ENCODE assay signal across 17 cellular contexts in genomic region chrX:91331476-91331875, GRCh38.
A peak's percentile ranks its signal among the peaks of the same experiment; 100 is the strongest.
DNase-seq lines count a peak whose midpoint lies in the region; ATAC-seq and TF ChIP-seq lines count a peak whose summit lies in the region.
"Had no signal": no experiment of that assay in that cellular context is flagged by ENCODE, and none has a peak within 500 bp of the region (broad histone marks: within the 10 kb centered on the region; RNA-seq: fewer than 3 reads in every experiment).

No MANE protein-coding gene starts in this region.

- no peaks in the 10 kb centered on the region for H3K36me3 Mint-ChIP-seq in progenitor cell of endocrine pancreas (ENCODE audit: insufficient read depth)
- H3K36me3 Mint-ChIP-seq: CD8-positive, alpha-beta T cell; IgD-negative memory B cell had no signal

- H3K4me1 Mint-ChIP-seq in progenitor cell of endocrine pancreas (ENCODE audit: low read depth) = no peaks in the 10 kb centered on the region
- H3K4me1 Mint-ChIP-seq: IgD-negative memory B cell had no signal

- H3K27me3 Mint-ChIP-seq in progenitor cell of endocrine pancreas = no peaks in the 10 kb centered on the region

- no peak for ATAC-seq in left ventricle myocardium superior
- ATAC-seq: CD8-positive, alpha-beta T cell; GM12878; HepG2 had no signal

- in situ Hi-C loops in Caki2 (cut with HindIII; ENCODE audit: low pct_unique_long_range_greater_than_20kb, low sequenced_read_pairs) = no loop called here

- TF ChIP-seq CTCF in progenitor cell of endocrine pancreas (IDR thresholded peaks at IDR 0.05; ENCODE audit: unreplicated experiment) = no peak

- H3K4me3 Mint-ChIP-seq in progenitor cell of endocrine pancreas (ENCODE audit: low read depth) = no peak overlapping the region
- H3K4me3 Mint-ChIP-seq: CD8-positive, alpha-beta T cell; IgD-negative memory B cell had no signal

- DNase-seq in DMS53 (lab: John Stamatoyannopoulos, UW) = peak; percentile 54
- no peak for DNase-seq in DMS53 treated with DMSO at 0.1 percent for 48 hours (lab: John Stamatoyannopoulos, UW; ENCODE audit: unreplicated experiment)
- peak; percentile 0 for DNase-seq in Caki2 (ENCODE audit: low read depth)
- DNase-seq in NCI-H510A (lab: John Stamatoyannopoulos, UW) = peak; percentile 43
- DNase-seq in progenitor cell of endocrine pancreas (ENCODE audit: low spot score, unreplicated experiment) = no peak
- no peak for DNase-seq in left ventricle myocardium superior
- DNase-seq in NCI-H1105 (lab: John Stamatoyannopoulos, UW) = no peak
- DNase-seq: 8988T; CD8-positive, alpha-beta T cell; DMS 273 treated with DMSO at 0.1 percent for 48 hours; DMS79 treated with DMSO at 0.1 percent for 48 hours; GF-D8; GOT3; H7 had no signal

- peaks cover 7% of the 10 kb centered on the region for H3K9me3 Mint-ChIP-seq in progenitor cell of endocrine pancreas (ENCODE audit: low read depth)
- H3K9me3 Mint-ChIP-seq: CD8-positive, alpha-beta T cell had no signal

- intact Hi-C loops in left ventricle myocardium superior (cut with micrococcal nuclease) = no loop called here

- peak overlapping the region; percentile 74 for H3K27ac Mint-ChIP-seq in progenitor cell of endocrine pancreas
- H3K27ac Mint-ChIP-seq: CD8-positive, alpha-beta T cell; IgD-negative memory B cell had no signal

Comparison
In these comparisons a context has a peak if more than half of its experiments do, and no peak if none do; other contexts are left out.
1. DNase-seq: peak in DMS53 (single experiment), Caki2 (single experiment) and NCI-H510A (single experiment); none in DMS53 treated with DMSO at 0.1 percent for 48 hours (single experiment), progenitor cell of endocrine pancreas (single experiment), left ventricle myocardium superior (single experiment) and NCI-H1105 (single experiment).